ENCODE assay signal across 1 cellular context in the genomic region with DNA sequence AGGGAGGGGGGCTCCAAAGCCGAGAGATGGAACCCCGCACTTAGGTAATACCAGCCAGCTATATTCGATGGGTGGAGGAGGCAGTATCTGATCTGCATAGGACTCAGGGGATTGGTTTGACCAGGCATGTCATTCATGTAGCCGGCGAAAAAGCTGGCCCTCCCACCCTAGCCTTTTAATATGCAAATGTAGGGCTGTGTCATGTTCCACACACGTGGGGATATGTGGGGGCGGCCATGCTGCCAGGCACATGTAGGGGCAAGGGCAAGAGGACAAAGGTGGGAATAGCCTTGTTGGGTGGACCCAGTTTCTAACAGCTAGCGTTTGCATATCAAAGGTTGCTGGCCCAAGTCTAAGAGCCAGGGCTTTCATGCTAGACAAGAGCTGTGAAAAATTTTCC.
TF ChIP-seq lines count a peak whose summit lies in the region.

No MANE protein-coding gene starts in this region.

TF ChIP-seq in K562, 482 proteins besides CTCF, POLR2A, EP300 and RAD21 (continued from another document and continues in another):
- no peak for TF ChIP-seq MAZ (CRISPR knock-in tag; conservative IDR thresholded peaks at IDR 0.05 in 1 of 2, IDR thresholded peaks at IDR 0.05 in 1 of 2)
- no peak for TF ChIP-seq NONO (IDR thresholded peaks at IDR 0.05; ENCODE audit: low read depth in 2 of 2, low read length in 1 of 2)
- TF ChIP-seq, protein P1, sequence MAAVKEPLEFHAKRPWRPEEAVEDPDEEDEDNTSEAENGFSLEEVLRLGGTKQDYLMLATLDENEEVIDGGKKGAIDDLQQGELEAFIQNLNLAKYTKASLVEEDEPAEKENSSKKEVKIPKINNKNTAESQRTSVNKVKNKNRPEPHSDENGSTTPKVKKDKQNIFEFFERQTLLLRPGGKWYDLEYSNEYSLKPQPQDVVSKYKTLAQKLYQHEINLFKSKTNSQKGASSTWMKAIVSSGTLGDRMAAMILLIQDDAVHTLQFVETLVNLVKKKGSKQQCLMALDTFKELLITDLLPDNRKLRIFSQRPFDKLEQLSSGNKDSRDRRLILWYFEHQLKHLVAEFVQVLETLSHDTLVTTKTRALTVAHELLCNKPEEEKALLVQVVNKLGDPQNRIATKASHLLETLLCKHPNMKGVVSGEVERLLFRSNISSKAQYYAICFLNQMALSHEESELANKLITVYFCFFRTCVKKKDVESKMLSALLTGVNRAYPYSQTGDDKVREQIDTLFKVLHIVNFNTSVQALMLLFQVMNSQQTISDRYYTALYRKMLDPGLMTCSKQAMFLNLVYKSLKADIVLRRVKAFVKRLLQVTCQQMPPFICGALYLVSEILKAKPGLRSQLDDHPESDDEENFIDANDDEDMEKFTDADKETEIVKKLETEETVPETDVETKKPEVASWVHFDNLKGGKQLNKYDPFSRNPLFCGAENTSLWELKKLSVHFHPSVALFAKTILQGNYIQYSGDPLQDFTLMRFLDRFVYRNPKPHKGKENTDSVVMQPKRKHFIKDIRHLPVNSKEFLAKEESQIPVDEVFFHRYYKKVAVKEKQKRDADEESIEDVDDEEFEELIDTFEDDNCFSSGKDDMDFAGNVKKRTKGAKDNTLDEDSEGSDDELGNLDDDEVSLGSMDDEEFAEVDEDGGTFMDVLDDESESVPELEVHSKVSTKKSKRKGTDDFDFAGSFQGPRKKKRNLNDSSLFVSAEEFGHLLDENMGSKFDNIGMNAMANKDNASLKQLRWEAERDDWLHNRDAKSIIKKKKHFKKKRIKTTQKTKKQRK (IDR thresholded peaks at IDR 0.05; ENCODE audit: borderline replicate concordance, low read depth, low read length), result no peak
- no peak for TF ChIP-seq TCF7 (IDR thresholded peaks at IDR 0.05; ENCODE audit: borderline replicate concordance)
- no peak for TF ChIP-seq HDAC2 (IDR thresholded peaks at IDR 0.05)
- TF ChIP-seq BHLHE40 (IDR thresholded peaks at IDR 0.05; ENCODE audit: low read length), result peak; percentile 48; the same call in 1 of the 2 replicates
- TF ChIP-seq POLR3A (IDR thresholded peaks at IDR 0.05; ENCODE audit: borderline replicate concordance, extremely low read depth, insufficient read depth, insufficient read length), result no peak
- TF ChIP-seq NFIX (CRISPR knock-in tag; IDR thresholded peaks at IDR 0.05; ENCODE audit: low read depth), result no peak
- TF ChIP-seq, protein P2, sequence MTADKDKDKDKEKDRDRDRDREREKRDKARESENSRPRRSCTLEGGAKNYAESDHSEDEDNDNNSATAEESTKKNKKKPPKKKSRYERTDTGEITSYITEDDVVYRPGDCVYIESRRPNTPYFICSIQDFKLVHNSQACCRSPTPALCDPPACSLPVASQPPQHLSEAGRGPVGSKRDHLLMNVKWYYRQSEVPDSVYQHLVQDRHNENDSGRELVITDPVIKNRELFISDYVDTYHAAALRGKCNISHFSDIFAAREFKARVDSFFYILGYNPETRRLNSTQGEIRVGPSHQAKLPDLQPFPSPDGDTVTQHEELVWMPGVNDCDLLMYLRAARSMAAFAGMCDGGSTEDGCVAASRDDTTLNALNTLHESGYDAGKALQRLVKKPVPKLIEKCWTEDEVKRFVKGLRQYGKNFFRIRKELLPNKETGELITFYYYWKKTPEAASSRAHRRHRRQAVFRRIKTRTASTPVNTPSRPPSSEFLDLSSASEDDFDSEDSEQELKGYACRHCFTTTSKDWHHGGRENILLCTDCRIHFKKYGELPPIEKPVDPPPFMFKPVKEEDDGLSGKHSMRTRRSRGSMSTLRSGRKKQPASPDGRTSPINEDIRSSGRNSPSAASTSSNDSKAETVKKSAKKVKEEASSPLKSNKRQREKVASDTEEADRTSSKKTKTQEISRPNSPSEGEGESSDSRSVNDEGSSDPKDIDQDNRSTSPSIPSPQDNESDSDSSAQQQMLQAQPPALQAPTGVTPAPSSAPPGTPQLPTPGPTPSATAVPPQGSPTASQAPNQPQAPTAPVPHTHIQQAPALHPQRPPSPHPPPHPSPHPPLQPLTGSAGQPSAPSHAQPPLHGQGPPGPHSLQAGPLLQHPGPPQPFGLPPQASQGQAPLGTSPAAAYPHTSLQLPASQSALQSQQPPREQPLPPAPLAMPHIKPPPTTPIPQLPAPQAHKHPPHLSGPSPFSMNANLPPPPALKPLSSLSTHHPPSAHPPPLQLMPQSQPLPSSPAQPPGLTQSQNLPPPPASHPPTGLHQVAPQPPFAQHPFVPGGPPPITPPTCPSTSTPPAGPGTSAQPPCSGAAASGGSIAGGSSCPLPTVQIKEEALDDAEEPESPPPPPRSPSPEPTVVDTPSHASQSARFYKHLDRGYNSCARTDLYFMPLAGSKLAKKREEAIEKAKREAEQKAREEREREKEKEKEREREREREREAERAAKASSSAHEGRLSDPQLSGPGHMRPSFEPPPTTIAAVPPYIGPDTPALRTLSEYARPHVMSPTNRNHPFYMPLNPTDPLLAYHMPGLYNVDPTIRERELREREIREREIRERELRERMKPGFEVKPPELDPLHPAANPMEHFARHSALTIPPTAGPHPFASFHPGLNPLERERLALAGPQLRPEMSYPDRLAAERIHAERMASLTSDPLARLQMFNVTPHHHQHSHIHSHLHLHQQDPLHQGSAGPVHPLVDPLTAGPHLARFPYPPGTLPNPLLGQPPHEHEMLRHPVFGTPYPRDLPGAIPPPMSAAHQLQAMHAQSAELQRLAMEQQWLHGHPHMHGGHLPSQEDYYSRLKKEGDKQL (CRISPR knock-in tag; IDR thresholded peaks at IDR 0.05; ENCODE audit: borderline replicate concordance), result no peak
- TF ChIP-seq, protein P3, sequence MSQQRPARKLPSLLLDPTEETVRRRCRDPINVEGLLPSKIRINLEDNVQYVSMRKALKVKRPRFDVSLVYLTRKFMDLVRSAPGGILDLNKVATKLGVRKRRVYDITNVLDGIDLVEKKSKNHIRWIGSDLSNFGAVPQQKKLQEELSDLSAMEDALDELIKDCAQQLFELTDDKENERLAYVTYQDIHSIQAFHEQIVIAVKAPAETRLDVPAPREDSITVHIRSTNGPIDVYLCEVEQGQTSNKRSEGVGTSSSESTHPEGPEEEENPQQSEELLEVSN (IDR thresholded peaks at IDR 0.05; ENCODE audit: borderline replicate concordance in 1 of 2, extremely low read depth in 1 of 2, insufficient read depth in 1 of 2, insufficient read length in 1 of 2, low read depth in 1 of 2, low read length in 1 of 2, poor library complexity in 1 of 2, severe bottlenecking in 1 of 2), result peak; percentile 36 to 85
- no peak for TF ChIP-seq CCNT2 (IDR thresholded peaks at IDR 0.05; ENCODE audit: borderline replicate concordance, extremely low read depth, insufficient read length, low read depth, low read length)
- peak; percentile 96 for TF ChIP-seq MXI1 (IDR thresholded peaks at IDR 0.05; ENCODE audit: low read depth, low read length)
- TF ChIP-seq, protein P4, sequence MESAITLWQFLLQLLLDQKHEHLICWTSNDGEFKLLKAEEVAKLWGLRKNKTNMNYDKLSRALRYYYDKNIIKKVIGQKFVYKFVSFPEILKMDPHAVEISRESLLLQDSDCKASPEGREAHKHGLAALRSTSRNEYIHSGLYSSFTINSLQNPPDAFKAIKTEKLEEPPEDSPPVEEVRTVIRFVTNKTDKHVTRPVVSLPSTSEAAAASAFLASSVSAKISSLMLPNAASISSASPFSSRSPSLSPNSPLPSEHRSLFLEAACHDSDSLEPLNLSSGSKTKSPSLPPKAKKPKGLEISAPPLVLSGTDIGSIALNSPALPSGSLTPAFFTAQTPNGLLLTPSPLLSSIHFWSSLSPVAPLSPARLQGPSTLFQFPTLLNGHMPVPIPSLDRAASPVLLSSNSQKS (CRISPR knock-in tag; IDR thresholded peaks at IDR 0.05), result no peak
- TF ChIP-seq SIN3A (IDR thresholded peaks at IDR 0.05; ENCODE audit: borderline replicate concordance in 2 of 2, control insufficient read depth in 1 of 2, low read depth in 2 of 2, low read length in 2 of 2), result peak; percentile 62 to 87; a peak in 3 of 4 replicates
- no peak for TF ChIP-seq CBX3 (IDR thresholded peaks at IDR 0.05; ENCODE audit: borderline replicate concordance in 1 of 2, low read length in 2 of 2)
- TF ChIP-seq, protein P5, sequence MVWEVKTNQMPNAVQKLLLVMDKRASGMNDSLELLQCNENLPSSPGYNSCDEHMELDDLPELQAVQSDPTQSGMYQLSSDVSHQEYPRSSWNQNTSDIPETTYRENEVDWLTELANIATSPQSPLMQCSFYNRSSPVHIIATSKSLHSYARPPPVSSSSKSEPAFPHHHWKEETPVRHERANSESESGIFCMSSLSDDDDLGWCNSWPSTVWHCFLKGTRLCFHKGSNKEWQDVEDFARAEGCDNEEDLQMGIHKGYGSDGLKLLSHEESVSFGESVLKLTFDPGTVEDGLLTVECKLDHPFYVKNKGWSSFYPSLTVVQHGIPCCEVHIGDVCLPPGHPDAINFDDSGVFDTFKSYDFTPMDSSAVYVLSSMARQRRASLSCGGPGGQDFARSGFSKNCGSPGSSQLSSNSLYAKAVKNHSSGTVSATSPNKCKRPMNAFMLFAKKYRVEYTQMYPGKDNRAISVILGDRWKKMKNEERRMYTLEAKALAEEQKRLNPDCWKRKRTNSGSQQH (CRISPR knock-in tag; IDR thresholded peaks at IDR 0.05), result no peak
- TF ChIP-seq KHSRP (IDR thresholded peaks at IDR 0.05), result no peak
- no peak for TF ChIP-seq TEAD4 (IDR thresholded peaks at IDR 0.05; ENCODE audit: low read length)
- no peak for TF ChIP-seq TEAD4 (CRISPR knock-in tag; IDR thresholded peaks at IDR 0.05; ENCODE audit: borderline replicate concordance)
- no peak for TF ChIP-seq ZC3H8 (IDR thresholded peaks at IDR 0.05)
- TF ChIP-seq, protein P6, sequence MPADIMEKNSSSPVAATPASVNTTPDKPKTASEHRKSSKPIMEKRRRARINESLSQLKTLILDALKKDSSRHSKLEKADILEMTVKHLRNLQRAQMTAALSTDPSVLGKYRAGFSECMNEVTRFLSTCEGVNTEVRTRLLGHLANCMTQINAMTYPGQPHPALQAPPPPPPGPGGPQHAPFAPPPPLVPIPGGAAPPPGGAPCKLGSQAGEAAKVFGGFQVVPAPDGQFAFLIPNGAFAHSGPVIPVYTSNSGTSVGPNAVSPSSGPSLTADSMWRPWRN (IDR thresholded peaks at IDR 0.05; ENCODE audit: low read depth), result no peak
- TF ChIP-seq, protein P7, sequence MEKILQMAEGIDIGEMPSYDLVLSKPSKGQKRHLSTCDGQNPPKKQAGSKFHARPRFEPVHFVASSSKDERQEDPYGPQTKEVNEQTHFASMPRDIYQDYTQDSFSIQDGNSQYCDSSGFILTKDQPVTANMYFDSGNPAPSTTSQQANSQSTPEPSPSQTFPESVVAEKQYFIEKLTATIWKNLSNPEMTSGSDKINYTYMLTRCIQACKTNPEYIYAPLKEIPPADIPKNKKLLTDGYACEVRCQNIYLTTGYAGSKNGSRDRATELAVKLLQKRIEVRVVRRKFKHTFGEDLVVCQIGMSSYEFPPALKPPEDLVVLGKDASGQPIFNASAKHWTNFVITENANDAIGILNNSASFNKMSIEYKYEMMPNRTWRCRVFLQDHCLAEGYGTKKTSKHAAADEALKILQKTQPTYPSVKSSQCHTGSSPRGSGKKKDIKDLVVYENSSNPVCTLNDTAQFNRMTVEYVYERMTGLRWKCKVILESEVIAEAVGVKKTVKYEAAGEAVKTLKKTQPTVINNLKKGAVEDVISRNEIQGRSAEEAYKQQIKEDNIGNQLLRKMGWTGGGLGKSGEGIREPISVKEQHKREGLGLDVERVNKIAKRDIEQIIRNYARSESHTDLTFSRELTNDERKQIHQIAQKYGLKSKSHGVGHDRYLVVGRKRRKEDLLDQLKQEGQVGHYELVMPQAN (IDR thresholded peaks at IDR 0.05; ENCODE audit: borderline replicate concordance), result peak; percentile 74; the same call in 1 of the 2 replicates
- no peak for TF ChIP-seq FOXK1 (CRISPR knock-in tag; IDR thresholded peaks at IDR 0.05; ENCODE audit: borderline replicate concordance)
- no peak for TF ChIP-seq POLR2B (IDR thresholded peaks at IDR 0.05; ENCODE audit: low read depth, partially characterized antibody)
- TF ChIP-seq TEAD2 (tag; IDR thresholded peaks at IDR 0.05), result no peak
- TF ChIP-seq, protein P8, sequence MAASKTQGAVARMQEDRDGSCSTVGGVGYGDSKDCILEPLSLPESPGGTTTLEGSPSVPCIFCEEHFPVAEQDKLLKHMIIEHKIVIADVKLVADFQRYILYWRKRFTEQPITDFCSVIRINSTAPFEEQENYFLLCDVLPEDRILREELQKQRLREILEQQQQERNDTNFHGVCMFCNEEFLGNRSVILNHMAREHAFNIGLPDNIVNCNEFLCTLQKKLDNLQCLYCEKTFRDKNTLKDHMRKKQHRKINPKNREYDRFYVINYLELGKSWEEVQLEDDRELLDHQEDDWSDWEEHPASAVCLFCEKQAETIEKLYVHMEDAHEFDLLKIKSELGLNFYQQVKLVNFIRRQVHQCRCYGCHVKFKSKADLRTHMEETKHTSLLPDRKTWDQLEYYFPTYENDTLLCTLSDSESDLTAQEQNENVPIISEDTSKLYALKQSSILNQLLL (CRISPR knock-in tag; IDR thresholded peaks at IDR 0.05; ENCODE audit: borderline replicate concordance), result no peak
- TF ChIP-seq NFYB (IDR thresholded peaks at IDR 0.05; ENCODE audit: extremely low read depth, insufficient read length), result peak; percentile 5
- TF ChIP-seq DPF2 (IDR thresholded peaks at IDR 0.05), result no peak
- TF ChIP-seq, protein P9, sequence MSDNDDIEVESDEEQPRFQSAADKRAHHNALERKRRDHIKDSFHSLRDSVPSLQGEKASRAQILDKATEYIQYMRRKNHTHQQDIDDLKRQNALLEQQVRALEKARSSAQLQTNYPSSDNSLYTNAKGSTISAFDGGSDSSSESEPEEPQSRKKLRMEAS (CRISPR knock-in tag; IDR thresholded peaks at IDR 0.05), result peak; percentile 96
- TF ChIP-seq, protein P10, sequence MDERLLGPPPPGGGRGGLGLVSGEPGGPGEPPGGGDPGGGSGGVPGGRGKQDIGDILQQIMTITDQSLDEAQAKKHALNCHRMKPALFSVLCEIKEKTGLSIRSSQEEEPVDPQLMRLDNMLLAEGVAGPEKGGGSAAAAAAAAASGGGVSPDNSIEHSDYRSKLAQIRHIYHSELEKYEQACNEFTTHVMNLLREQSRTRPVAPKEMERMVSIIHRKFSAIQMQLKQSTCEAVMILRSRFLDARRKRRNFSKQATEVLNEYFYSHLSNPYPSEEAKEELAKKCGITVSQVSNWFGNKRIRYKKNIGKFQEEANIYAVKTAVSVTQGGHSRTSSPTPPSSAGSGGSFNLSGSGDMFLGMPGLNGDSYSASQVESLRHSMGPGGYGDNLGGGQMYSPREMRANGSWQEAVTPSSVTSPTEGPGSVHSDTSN (CRISPR knock-in tag; IDR thresholded peaks at IDR 0.05; ENCODE audit: low read depth), result 0 out of 2 replicates have a peak, but pooled peaks have one; percentile 29
- TF ChIP-seq, protein P10 (tag; conservative IDR thresholded peaks at IDR 0.05; ENCODE audit: low read depth), result peak; percentile 75
- no peak for TF ChIP-seq ZNF77 (CRISPR knock-in tag; IDR thresholded peaks at IDR 0.05)
- TF ChIP-seq HDAC1 (IDR thresholded peaks at IDR 0.05), result peak in 1 of 2 experiments; percentile 47; a peak in 1 of 4 replicates
- TF ChIP-seq DACH1 (IDR thresholded peaks at IDR 0.05; ENCODE audit: partially characterized antibody), result no peak
- no peak for TF ChIP-seq ILK (tag; IDR thresholded peaks at IDR 0.05; ENCODE audit: borderline replicate concordance, low read depth)
- TF ChIP-seq ZNF197 (CRISPR knock-in tag; IDR thresholded peaks at IDR 0.05; ENCODE audit: low read depth), result no peak
